In the genomic region with DNA sequence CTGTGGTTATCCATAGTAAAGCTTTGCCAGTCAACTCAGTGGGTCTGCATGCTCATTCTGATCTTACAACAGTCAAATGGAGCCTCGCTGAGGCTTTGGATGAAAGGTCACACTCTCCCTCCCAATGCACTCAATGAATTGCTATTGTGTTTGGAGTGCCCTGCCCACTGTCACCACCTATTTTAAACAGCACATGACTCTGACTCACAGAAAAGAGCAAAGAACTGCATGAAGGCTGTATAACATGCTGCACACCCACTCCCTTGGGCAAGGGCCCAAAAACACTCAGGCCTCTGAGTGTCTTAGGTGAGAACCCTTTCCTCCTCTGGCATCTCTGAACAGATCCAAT, we compare ENCODE assay signal across 8 cellular contexts.
DNase-seq lines count a peak whose midpoint lies in the region; ATAC-seq lines count a peak whose summit lies in the region.

No MANE protein-coding gene starts in this region.

- DNase-seq in caudate nucleus (lab: John Stamatoyannopoulos, UW) (peak in 8 of 61 donors; percentile 12 to 56 (median 17)), non-pigmented ciliary epithelial cell (ENCODE audit: low read depth) (peak; percentile 43), SKM-1 treated with dmso at 0.1 percent for 144 hours (lab: John Stamatoyannopoulos, UW; ENCODE audit: unreplicated experiment) (no peak), NCI-H526 treated with DMSO at 0.1 percent for 48 hours (lab: John Stamatoyannopoulos, UW) (no peak), GM19240 (ENCODE audit: insufficient read length, low spot score) (no peak)

- peak overlapping the region; percentile 52 for H3K27ac ChIP-seq in caudate nucleus (ENCODE audit: low read depth, low read length)

- peak; percentile 42 for ATAC-seq in GM18499 (IDR thresholded peaks at IDR 0.05; ENCODE audit: insufficient read depth, unreplicated experiment)
- ATAC-seq in HG03439 (IDR thresholded peaks at IDR 0.05; ENCODE audit: unreplicated experiment): peak; percentile 62
- no peak for ATAC-seq in HG03571 (IDR thresholded peaks at IDR 0.05; ENCODE audit: unreplicated experiment)
